Comparison of ENCODE assay signal across 8 cellular contexts in genomic region chr7:140229591-140230516, GRCh38. TPM values are rescaled to one million over a fixed set of nuclear protein-coding genes. Genes with fewer than 3 reads are reported as not detected.
DNase-seq lines count a peak whose midpoint lies in the region; ATAC-seq and TF ChIP-seq lines count a peak whose summit lies in the region.

No MANE protein-coding gene starts in this region.

- DNase-seq in NCI-H2196 treated with DMSO at 0.1 percent for 48 hours (lab: John Stamatoyannopoulos, UW; ENCODE audit: unreplicated experiment) (peak; percentile 69), COR-L47 (lab: John Stamatoyannopoulos, UW) (no peak), NCI-H82 treated with DMSO at 0.1 percent for 48 hours (lab: John Stamatoyannopoulos, UW; ENCODE audit: unreplicated experiment) (no peak), omental fat pad (ENCODE audit: low spot score) (no peak)
- DNase-seq in activated naive CD4-positive, alpha-beta T cell treated with Interleukin-2 at 50 U/mL for 16 hours = peak; percentile 63
- DNase-seq in stimulated activated CD4-positive, alpha-beta T cell treated with anti-CD3 and anti-CD28 coated beads, Interleukin-15, amount 100 ng/mL, for 48 hours (ENCODE audit: low read depth in 2 of 2) = peak; percentile 44 to 47

- H3K27me3 ChIP-seq in iPS-15b (ENCODE audit: control insufficient read depth, insufficient read depth, low read length) = peaks cover 17% of the 10 kb centered on the region

- H3K4me1 ChIP-seq in iPS-15b (ENCODE audit: control insufficient read depth, insufficient read depth, low read length) = no peaks in the 10 kb centered on the region

- TF ChIP-seq CTCF in GM12875 (IDR thresholded peaks at IDR 0.05; ENCODE audit: borderline replicate concordance, insufficient read depth, low read depth, low read length) = no peak
- TF ChIP-seq CTCF in omental fat pad (IDR thresholded peaks at IDR 0.05) = no peak

- H3K36me3 ChIP-seq in iPS-15b (ENCODE audit: control insufficient read depth, insufficient read depth, low read length) = no peaks in the 10 kb centered on the region

- ATAC-seq in omental fat pad (ENCODE audit: low FRiP score) = no peak

- H3K9me3 ChIP-seq in iPS-15b (ENCODE audit: control insufficient read depth, insufficient read depth, low read length) = no peaks in the 10 kb centered on the region

- no peak overlapping the region for H3K9ac ChIP-seq in iPS-15b (ENCODE audit: low read depth, low read length)

- peak overlapping the region; percentile 43 for H3K4me3 ChIP-seq in GM12875 (ENCODE audit: low read depth, low read length)
- peak overlapping the region; percentile 82 for H3K4me3 ChIP-seq in iPS-15b (ENCODE audit: low read depth, low read length)

RNA-seq across cellular contexts. Expression of gene KDM7A, which starts 53.1 kb away (rescaled TPM):
- 10 to 100 TPM; 16.8 to 33.7 (median 19.2) TPM for total RNA-seq in omental fat pad

Comparison
In these comparisons a context has a peak if more than half of its experiments do, and no peak if none do; other contexts are left out.
1. DNase-seq: peak in NCI-H2196 treated with DMSO at 0.1 percent for 48 hours (single experiment), activated naive CD4-positive, alpha-beta T cell treated with Interleukin-2 at 50 U/mL for 16 hours (single experiment) and stimulated activated CD4-positive, alpha-beta T cell treated with anti-CD3 and anti-CD28 coated beads, Interleukin-15, amount 100 ng/mL, for 48 hours (2 of 2); none in COR-L47 (single experiment), NCI-H82 treated with DMSO at 0.1 percent for 48 hours (single experiment) and omental fat pad (single experiment).